ENCODE assay signal across 14 cellular contexts in the genomic region with DNA sequence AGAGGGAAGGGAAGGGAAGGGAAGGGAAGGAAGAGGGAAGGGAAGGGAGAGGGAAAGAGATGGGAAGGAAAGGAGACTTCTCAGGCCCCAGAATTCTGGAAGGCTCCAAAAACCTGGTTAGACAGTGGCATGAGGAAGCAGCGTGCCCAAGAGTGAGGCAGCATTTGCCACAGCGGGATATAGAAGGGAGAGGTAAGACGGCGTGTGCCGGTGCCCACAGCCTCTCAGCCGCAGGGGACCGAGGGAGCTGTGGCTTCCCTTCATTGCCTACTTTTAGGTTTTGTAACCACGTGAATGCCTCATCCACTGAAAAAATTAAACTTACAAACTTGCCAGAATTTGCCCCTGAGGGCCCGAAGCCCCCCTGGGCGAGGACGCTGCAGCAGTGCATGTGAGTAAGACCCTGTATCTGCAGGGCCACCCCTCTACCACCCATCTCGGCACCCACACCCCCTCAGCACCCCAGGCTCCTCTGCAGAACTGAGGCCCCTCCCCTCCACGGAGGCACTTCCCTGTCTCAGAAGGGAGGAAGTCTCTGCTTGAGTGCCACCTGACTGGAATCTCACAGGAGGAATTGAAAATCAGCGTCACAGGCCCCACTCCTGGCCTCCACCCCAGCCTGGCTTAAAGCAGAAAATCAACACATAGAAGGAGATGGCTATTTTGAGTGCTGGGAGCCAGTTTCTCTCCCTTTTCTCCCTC. TPM values are rescaled to one million over a fixed set of nuclear protein-coding genes. Genes with fewer than 3 reads are reported as not detected.
DNase-seq lines count a peak whose midpoint lies in the region; ATAC-seq, FAIRE-seq and TF ChIP-seq lines count a peak whose summit lies in the region.
"Had no signal": no experiment of that assay in that cellular context is flagged by ENCODE, and none has a peak within 500 bp of the region (broad histone marks: within the 10 kb centered on the region; RNA-seq: fewer than 3 reads in every experiment).

No MANE protein-coding gene starts in this region.

- H3K9me3 Mint-ChIP-seq in activated CD4-positive, alpha-beta T cell treated with anti-CD3 and anti-CD28 coated beads, Interleukin-2, amount 10 ng/mL, durations not matched to agents 7 days and 5 days, result no peaks in the 10 kb centered on the region
- H3K9me3 Mint-ChIP-seq: H9; stimulated activated naive CD8-positive, alpha-beta T cell treated with anti-CD3 and anti-CD28 coated beads, Interleukin-15, Interleukin-2, amounts not matched to agents 100 ng/mL and 50 ng/mL, for 24 hours had no signal

- CTCF ChIA-PET in activated CD4-positive, alpha-beta T cell treated with anti-CD3 and anti-CD28 coated beads, Interleukin-2, amount 10 ng/mL, durations not matched to agents 7 days and 5 days (lab: Charles Lee), result no interaction called here

- H3K4me1 Mint-ChIP-seq in activated CD4-positive, alpha-beta T cell treated with anti-CD3 and anti-CD28 coated beads, Interleukin-2, amount 10 ng/mL, durations not matched to agents 7 days and 5 days, result no peaks in the 10 kb centered on the region

- H3K4me1 ChIP-seq in ES-I3 (ENCODE audit: insufficient read depth, low read length) (peaks cover 13% of the 10 kb centered on the region; the same call in 1 of the 2 replicates), skeletal muscle satellite cell (ENCODE audit: control insufficient read depth, insufficient read depth, low read length) (peaks cover 30% of the 10 kb centered on the region)
- H3K4me1 ChIP-seq: Caco-2 had no signal

- no peaks in the 10 kb centered on the region for H3K27me3 ChIP-seq in skeletal muscle satellite cell (ENCODE audit: control insufficient read depth, insufficient read depth, low read length)

- no peak for FAIRE-seq in GM12892 (lab: Jason Lieb, UNC)

- peak overlapping the region; percentile 47 for H3K4me2 ChIP-seq in skeletal muscle satellite cell (ENCODE audit: low read length)

- H3K4me3 ChIP-seq in skeletal muscle satellite cell (ENCODE audit: low read length), result no peak overlapping the region

- H3K36me3 ChIP-seq in ES-I3 (ENCODE audit: insufficient read depth, low read length) (no peaks in the 10 kb centered on the region), skeletal muscle satellite cell (ENCODE audit: insufficient read depth, low read length) (no peaks in the 10 kb centered on the region)

- peak overlapping the region; percentile 13 for H3K27ac ChIP-seq in angular gyrus (ENCODE audit: low read depth, low read length)

- no peak overlapping the region for H3K4me3 Mint-ChIP-seq in activated CD4-positive, alpha-beta T cell treated with anti-CD3 and anti-CD28 coated beads, Interleukin-2, amount 10 ng/mL, durations not matched to agents 7 days and 5 days
- H3K4me3 Mint-ChIP-seq: H9; stimulated activated naive CD8-positive, alpha-beta T cell treated with anti-CD3 and anti-CD28 coated beads, Interleukin-15, Interleukin-2, amounts not matched to agents 100 ng/mL and 50 ng/mL, for 24 hours had no signal

- peak overlapping the region; percentile 3; the same call in 1 of the 2 replicates for H3K9ac ChIP-seq in ES-I3 (ENCODE audit: low read depth, low read length)
- peak overlapping the region; percentile 58 for H3K9ac ChIP-seq in skeletal muscle satellite cell (ENCODE audit: low read depth, low read length)

- TF ChIP-seq POLR2A in GM12892 (IDR thresholded peaks at IDR 0.05; ENCODE audit: low read depth, low read length), result no peak

- DNase-seq in islet precursor cell, result peak; percentile 45
- DNase-seq in GM12892 (ENCODE audit: insufficient read length), result no peak
- no peak for DNase-seq in NCI-H1105 (lab: John Stamatoyannopoulos, UW)
- no peak for DNase-seq in activated CD4-positive, alpha-beta T cell treated with anti-CD3 and anti-CD28 coated beads, Interleukin-2, amount 10 ng/mL, durations not matched to agents 7 days and 5 days
- DNase-seq: activated CD8-positive, alpha-beta memory T cell treated with anti-CD3 and anti-CD28 coated beads, Interleukin-2, amount 50 U/mL, for 4 hours; NCI-H2081 treated with DMSO at 0.1 percent for 48 hours had no signal

- H3K9me3 ChIP-seq in ES-I3 (ENCODE audit: control insufficient read depth, insufficient read depth, low read length) (no peaks in the 10 kb centered on the region), skeletal muscle satellite cell (replicated peaks; ENCODE audit: low read length) (no peaks in the 10 kb centered on the region)
- H3K9me3 ChIP-seq: Caco-2 had no signal

- peaks cover 6% of the 10 kb centered on the region for H3K27me3 Mint-ChIP-seq in activated CD4-positive, alpha-beta T cell treated with anti-CD3 and anti-CD28 coated beads, Interleukin-2, amount 10 ng/mL, durations not matched to agents 7 days and 5 days

- H3K36me3 Mint-ChIP-seq in activated CD4-positive, alpha-beta T cell treated with anti-CD3 and anti-CD28 coated beads, Interleukin-2, amount 10 ng/mL, durations not matched to agents 7 days and 5 days (ENCODE audit: low read depth), result no peaks in the 10 kb centered on the region

- no peak overlapping the region for H3K27ac Mint-ChIP-seq in activated CD4-positive, alpha-beta T cell treated with anti-CD3 and anti-CD28 coated beads, Interleukin-2, amount 10 ng/mL, durations not matched to agents 7 days and 5 days
- H3K27ac Mint-ChIP-seq: stimulated activated naive CD8-positive, alpha-beta T cell treated with anti-CD3 and anti-CD28 coated beads, Interleukin-15, Interleukin-2, amounts not matched to agents 100 ng/mL and 50 ng/mL, for 24 hours had no signal

- POLR2A ChIA-PET in activated CD4-positive, alpha-beta T cell treated with anti-CD3 and anti-CD28 coated beads, Interleukin-2, amount 10 ng/mL, durations not matched to agents 7 days and 5 days (lab: Charles Lee), result no interaction called here

- no peak for ATAC-seq in GM18909 (IDR thresholded peaks at IDR 0.05; ENCODE audit: poor library complexity, unreplicated experiment)

RNA-seq across cellular contexts. Expression of gene LINC01488, which starts 58.1 kb away (rescaled TPM):
- not detected in 2 replicates for total RNA-seq in skeletal muscle satellite cell (2012; rRNA removed)
- not detected for polyA plus RNA-seq in GM12892 (2012; ENCODE audit: missing spikeins)
- total RNA-seq in activated CD4-positive, alpha-beta T cell treated with anti-CD3 and anti-CD28 coated beads, Interleukin-2, amount 10 ng/mL, durations not matched to agents 7 days and 5 days, result not detected
- total RNA-seq: Caco-2, cerebellum, H9 had no signal
